2 cellular contexts compared by ENCODE assay signal in the genomic region with DNA sequence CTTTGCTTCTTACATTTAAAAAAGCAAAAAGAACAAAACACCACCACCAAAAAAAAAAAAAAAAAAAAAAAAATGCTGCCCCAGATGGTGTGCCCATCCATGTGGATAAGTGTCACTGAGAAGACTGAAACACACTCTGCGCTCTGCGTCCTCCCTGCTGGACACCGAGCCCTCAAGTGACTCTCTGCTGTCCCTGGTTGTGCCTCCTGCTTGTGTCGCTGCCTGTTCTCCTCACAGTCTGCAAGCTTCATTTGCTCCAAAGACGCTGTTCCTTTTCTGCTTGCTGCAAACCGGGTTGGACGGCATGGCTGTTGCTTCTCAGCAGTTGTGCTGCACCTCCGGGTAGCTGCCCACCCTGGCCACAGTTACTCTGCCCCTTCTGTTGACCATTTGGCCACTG.
TF ChIP-seq lines count a peak whose summit lies in the region.

No MANE protein-coding gene starts in this region.

TF ChIP-seq in GM23338, 12 proteins besides CTCF, POLR2A, EP300 and RAD21 (continues in another document):
- no peak for TF ChIP-seq JUNB (IDR thresholded peaks at IDR 0.05; ENCODE audit: unreplicated experiment)
- no peak for TF ChIP-seq ZNF331 (CRISPR knock-in tag; IDR thresholded peaks at IDR 0.05; ENCODE audit: low read depth)
- no peak for TF ChIP-seq CREB1 (CRISPR knock-in tag; IDR thresholded peaks at IDR 0.05; ENCODE audit: low read depth)
- TF ChIP-seq, protein P1, sequence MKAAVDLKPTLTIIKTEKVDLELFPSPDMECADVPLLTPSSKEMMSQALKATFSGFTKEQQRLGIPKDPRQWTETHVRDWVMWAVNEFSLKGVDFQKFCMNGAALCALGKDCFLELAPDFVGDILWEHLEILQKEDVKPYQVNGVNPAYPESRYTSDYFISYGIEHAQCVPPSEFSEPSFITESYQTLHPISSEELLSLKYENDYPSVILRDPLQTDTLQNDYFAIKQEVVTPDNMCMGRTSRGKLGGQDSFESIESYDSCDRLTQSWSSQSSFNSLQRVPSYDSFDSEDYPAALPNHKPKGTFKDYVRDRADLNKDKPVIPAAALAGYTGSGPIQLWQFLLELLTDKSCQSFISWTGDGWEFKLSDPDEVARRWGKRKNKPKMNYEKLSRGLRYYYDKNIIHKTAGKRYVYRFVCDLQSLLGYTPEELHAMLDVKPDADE (IDR thresholded peaks at IDR 0.05): no peak
- TF ChIP-seq ZNF114 (CRISPR knock-in tag; IDR thresholded peaks at IDR 0.05): no peak
- no peak for TF ChIP-seq EZH2phosphoT487 (IDR thresholded peaks at IDR 0.05; ENCODE audit: unreplicated experiment)
- TF ChIP-seq STAT1 (IDR thresholded peaks at IDR 0.05; ENCODE audit: unreplicated experiment): no peak
- TF ChIP-seq, protein P2, sequence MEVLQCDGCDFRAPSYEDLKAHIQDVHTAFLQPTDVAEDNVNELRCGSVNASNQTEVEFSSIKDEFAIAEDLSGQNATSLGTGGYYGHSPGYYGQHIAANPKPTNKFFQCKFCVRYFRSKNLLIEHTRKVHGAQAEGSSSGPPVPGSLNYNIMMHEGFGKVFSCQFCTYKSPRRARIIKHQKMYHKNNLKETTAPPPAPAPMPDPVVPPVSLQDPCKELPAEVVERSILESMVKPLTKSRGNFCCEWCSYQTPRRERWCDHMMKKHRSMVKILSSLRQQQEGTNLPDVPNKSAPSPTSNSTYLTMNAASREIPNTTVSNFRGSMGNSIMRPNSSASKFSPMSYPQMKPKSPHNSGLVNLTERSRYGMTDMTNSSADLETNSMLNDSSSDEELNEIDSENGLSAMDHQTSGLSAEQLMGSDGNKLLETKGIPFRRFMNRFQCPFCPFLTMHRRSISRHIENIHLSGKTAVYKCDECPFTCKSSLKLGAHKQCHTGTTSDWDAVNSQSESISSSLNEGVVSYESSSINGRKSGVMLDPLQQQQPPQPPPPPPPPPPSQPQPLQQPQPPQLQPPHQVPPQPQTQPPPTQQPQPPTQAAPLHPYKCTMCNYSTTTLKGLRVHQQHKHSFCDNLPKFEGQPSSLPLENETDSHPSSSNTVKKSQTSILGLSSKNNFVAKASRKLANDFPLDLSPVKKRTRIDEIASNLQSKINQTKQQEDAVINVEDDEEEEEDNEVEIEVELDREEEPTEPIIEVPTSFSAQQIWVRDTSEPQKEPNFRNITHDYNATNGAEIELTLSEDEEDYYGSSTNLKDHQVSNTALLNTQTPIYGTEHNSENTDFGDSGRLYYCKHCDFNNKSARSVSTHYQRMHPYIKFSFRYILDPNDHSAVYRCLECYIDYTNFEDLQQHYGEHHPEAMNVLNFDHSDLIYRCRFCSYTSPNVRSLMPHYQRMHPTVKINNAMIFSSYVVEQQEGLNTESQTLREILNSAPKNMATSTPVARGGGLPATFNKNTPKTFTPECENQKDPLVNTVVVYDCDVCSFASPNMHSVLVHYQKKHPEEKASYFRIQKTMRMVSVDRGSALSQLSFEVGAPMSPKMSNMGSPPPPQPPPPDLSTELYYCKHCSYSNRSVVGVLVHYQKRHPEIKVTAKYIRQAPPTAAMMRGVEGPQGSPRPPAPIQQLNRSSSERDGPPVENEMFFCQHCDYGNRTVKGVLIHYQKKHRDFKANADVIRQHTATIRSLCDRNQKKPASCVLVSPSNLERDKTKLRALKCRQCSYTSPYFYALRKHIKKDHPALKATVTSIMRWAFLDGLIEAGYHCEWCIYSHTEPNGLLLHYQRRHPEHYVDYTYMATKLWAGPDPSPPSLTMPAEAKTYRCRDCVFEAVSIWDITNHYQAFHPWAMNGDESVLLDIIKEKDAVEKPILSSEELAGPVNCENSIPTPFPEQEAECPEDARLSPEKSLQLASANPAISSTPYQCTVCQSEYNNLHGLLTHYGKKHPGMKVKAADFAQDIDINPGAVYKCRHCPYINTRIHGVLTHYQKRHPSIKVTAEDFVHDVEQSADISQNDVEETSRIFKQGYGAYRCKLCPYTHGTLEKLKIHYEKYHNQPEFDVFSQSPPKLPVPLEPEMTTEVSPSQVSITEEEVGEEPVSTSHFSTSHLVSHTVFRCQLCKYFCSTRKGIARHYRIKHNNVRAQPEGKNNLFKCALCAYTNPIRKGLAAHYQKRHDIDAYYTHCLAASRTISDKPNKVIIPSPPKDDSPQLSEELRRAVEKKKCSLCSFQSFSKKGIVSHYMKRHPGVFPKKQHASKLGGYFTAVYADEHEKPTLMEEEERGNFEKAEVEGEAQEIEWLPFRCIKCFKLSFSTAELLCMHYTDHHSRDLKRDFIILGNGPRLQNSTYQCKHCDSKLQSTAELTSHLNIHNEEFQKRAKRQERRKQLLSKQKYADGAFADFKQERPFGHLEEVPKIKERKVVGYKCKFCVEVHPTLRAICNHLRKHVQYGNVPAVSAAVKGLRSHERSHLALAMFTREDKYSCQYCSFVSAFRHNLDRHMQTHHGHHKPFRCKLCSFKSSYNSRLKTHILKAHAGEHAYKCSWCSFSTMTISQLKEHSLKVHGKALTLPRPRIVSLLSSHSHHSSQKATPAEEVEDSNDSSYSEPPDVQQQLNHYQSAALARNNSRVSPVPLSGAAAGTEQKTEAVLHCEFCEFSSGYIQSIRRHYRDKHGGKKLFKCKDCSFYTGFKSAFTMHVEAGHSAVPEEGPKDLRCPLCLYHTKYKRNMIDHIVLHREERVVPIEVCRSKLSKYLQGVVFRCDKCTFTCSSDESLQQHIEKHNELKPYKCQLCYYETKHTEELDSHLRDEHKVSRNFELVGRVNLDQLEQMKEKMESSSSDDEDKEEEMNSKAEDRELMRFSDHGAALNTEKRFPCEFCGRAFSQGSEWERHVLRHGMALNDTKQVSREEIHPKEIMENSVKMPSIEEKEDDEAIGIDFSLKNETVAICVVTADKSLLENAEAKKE (CRISPR knock-in tag; IDR thresholded peaks at IDR 0.05): no peak
- no peak for TF ChIP-seq POLR2AphosphoS5 (IDR thresholded peaks at IDR 0.05; ENCODE audit: low read depth)
- TF ChIP-seq, protein P3, sequence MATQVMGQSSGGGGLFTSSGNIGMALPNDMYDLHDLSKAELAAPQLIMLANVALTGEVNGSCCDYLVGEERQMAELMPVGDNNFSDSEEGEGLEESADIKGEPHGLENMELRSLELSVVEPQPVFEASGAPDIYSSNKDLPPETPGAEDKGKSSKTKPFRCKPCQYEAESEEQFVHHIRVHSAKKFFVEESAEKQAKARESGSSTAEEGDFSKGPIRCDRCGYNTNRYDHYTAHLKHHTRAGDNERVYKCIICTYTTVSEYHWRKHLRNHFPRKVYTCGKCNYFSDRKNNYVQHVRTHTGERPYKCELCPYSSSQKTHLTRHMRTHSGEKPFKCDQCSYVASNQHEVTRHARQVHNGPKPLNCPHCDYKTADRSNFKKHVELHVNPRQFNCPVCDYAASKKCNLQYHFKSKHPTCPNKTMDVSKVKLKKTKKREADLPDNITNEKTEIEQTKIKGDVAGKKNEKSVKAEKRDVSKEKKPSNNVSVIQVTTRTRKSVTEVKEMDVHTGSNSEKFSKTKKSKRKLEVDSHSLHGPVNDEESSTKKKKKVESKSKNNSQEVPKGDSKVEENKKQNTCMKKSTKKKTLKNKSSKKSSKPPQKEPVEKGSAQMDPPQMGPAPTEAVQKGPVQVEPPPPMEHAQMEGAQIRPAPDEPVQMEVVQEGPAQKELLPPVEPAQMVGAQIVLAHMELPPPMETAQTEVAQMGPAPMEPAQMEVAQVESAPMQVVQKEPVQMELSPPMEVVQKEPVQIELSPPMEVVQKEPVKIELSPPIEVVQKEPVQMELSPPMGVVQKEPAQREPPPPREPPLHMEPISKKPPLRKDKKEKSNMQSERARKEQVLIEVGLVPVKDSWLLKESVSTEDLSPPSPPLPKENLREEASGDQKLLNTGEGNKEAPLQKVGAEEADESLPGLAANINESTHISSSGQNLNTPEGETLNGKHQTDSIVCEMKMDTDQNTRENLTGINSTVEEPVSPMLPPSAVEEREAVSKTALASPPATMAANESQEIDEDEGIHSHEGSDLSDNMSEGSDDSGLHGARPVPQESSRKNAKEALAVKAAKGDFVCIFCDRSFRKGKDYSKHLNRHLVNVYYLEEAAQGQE (IDR thresholded peaks at IDR 0.05; ENCODE audit: unreplicated experiment): no peak

TF ChIP-seq in H1, 55 proteins besides CTCF, POLR2A, EP300 and RAD21:
- TF ChIP-seq ASH2L (IDR thresholded peaks at IDR 0.05; ENCODE audit: low read length): no peak
